1 cellular context compared by ENCODE assay signal in genomic region chr3:150096700-150097587, GRCh38.
TF ChIP-seq lines count a peak whose summit lies in the region.

No MANE protein-coding gene starts in this region.

TF ChIP-seq in SK-N-SH, 30 proteins besides CTCF, POLR2A, EP300 and RAD21 (continued from another document):
- TF ChIP-seq TAF1 (IDR thresholded peaks at IDR 0.05; ENCODE audit: borderline replicate concordance, low read depth, low read length) = no peak
- TF ChIP-seq SMC3 (IDR thresholded peaks at IDR 0.05; ENCODE audit: low read depth, low read length) = no peak
- no peak for TF ChIP-seq PBX3 (IDR thresholded peaks at IDR 0.05)
- TF ChIP-seq TCF12 (IDR thresholded peaks at IDR 0.05) = no peak
- TF ChIP-seq JUND (IDR thresholded peaks at IDR 0.05) = no peak
- TF ChIP-seq RFX5 (IDR thresholded peaks at IDR 0.05; ENCODE audit: low read length) = no peak
